Comparison of ENCODE assay signal across 24 cellular contexts in the genomic region with DNA sequence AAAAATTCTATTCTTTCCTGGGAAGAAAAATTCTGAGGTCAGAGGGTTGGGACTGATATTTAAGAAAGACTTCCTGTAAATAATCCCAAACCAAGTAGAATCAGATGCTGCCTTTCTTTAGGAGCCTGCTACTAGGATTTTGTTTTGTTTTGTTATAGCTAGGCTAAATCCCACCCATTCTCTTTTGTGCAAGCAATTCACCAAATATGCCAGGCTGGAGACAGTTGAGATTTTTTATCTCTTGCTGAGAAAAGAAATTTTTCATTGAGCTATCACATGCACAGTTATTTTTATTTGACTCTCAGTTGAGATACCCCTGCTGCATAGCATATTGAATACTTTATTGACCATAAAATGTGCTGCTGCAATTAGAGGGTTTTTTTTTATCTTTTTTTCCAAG.
"Had no signal": no experiment of that assay in that cellular context is flagged by ENCODE, and none has a peak within 500 bp of the region (broad histone marks: within the 10 kb centered on the region; RNA-seq: fewer than 3 reads in every experiment).

No MANE protein-coding gene starts in this region.

- H3K27ac Mint-ChIP-seq: immature natural killer cell; naive thymus-derived CD4-positive, alpha-beta T cell; natural killer cell treated with Interleukin-12 subunit alpha and Interleukin-12 subunit beta and Interleukin-15 and Interleukin-18, amount 100 ng/mL, for 72 hours; progenitor cell of endocrine pancreas; stimulated activated naive B cell treated with anti-CD40 and anti-IgM and Interleukin-4, amounts not matched to agents 10 μg/mL and 1 μg/mL and 100 μg/mL, for 72 hours; type B pancreatic cell had no signal

- H3K9me3 ChIP-seq: left lung, lower lobe of right lung, mucosa of descending colon, ovary, right atrium auricular region, tibial nerve, uterus had no signal

- H3K9me3 Mint-ChIP-seq: natural killer cell treated with Interleukin-12 subunit alpha and Interleukin-12 subunit beta and Interleukin-15 and Interleukin-18, amount 100 ng/mL, for 72 hours; stimulated activated naive B cell treated with anti-CD40 and anti-IgM and Interleukin-4, amounts not matched to agents 10 μg/mL and 1 μg/mL and 100 μg/mL, for 72 hours; type B pancreatic cell had no signal

- H3K27ac ChIP-seq: left lung, lower lobe of right lung, ovary, right atrium auricular region, skin epidermis, tibial nerve, uterus had no signal

- H3K36me3 ChIP-seq: left lung, lower lobe of right lung, ovary, right atrium auricular region, tibial nerve, uterus had no signal

- H3K4me3 Mint-ChIP-seq: immature natural killer cell; naive thymus-derived CD4-positive, alpha-beta T cell; natural killer cell treated with Interleukin-12 subunit alpha and Interleukin-12 subunit beta and Interleukin-15 and Interleukin-18, amount 100 ng/mL, for 72 hours; stimulated activated naive B cell treated with anti-CD40 and anti-IgM and Interleukin-4, amounts not matched to agents 10 μg/mL and 1 μg/mL and 100 μg/mL, for 72 hours; type B pancreatic cell had no signal

- DNase-seq: hypothalamus; immature natural killer cell; kidney; left colon; left lung; lower lobe of right lung; mucosa of descending colon; naive thymus-derived CD4-positive, alpha-beta T cell; ovary; stimulated activated CD4-positive, alpha-beta T cell treated with anti-CD3 and anti-CD28 coated beads, Interleukin-12 subunit alpha, Interleukin-12 subunit beta, amount 100 ng/mL, for 4 hours; stimulated activated CD4-positive, alpha-beta T cell treated with anti-CD3 and anti-CD28 coated beads, Interleukin-15, amount 100 ng/mL, for 24 hours; stimulated activated CD4-positive, alpha-beta T cell treated with anti-CD3 and anti-CD28 coated beads, Interleukin-2, amount 100 ng/mL, for 24 hours; stimulated activated CD4-positive, alpha-beta T cell treated with anti-CD3 and anti-CD28 coated beads, Interleukin-4, amount 100 ng/mL, for 1 hour; stimulated activated naive B cell treated with anti-CD40 and anti-IgM and Interleukin-4, amounts not matched to agents 10 μg/mL and 1 μg/mL and 100 μg/mL, for 72 hours; stimulated activated naive CD8-positive, alpha-beta T cell treated with anti-CD3 and anti-CD28 coated beads, Interleukin-15, Interleukin-2, amounts not matched to agents 100 U/mL and 50 U/mL, for 24 hours; substantia nigra; uterus had no signal

- ATAC-seq: left colon; left lung; lower lobe of right lung; mucosa of descending colon; naive thymus-derived CD4-positive, alpha-beta T cell; natural killer cell treated with Interleukin-12 subunit alpha and Interleukin-12 subunit beta and Interleukin-15 and Interleukin-18, amount 100 ng/mL, for 72 hours; sciatic nerve; stimulated activated naive B cell treated with anti-CD40 and anti-IgM and Interleukin-4, amounts not matched to agents 10 μg/mL and 1 μg/mL and 100 μg/mL, for 72 hours; stimulated activated naive CD8-positive, alpha-beta T cell treated with anti-CD3 and anti-CD28 coated beads, Interleukin-15, Interleukin-2, amounts not matched to agents 100 U/mL and 50 U/mL, for 24 hours had no signal

- H3K4me1 ChIP-seq: left lung, lower lobe of right lung, right atrium auricular region, tibial nerve, uterus had no signal

- H3K27me3 ChIP-seq: left lung, ovary, right atrium auricular region, tibial nerve, uterus had no signal

- H3K36me3 Mint-ChIP-seq: immature natural killer cell; naive thymus-derived CD4-positive, alpha-beta T cell; natural killer cell treated with Interleukin-12 subunit alpha and Interleukin-12 subunit beta and Interleukin-15 and Interleukin-18, amount 100 ng/mL, for 72 hours; stimulated activated naive B cell treated with anti-CD40 and anti-IgM and Interleukin-4, amounts not matched to agents 10 μg/mL and 1 μg/mL and 100 μg/mL, for 72 hours; type B pancreatic cell had no signal

- H3K4me3 ChIP-seq: left lung, lower lobe of right lung, mucosa of descending colon, ovary, right atrium auricular region, skin epidermis, tibial nerve, uterus had no signal

- H3K27me3 Mint-ChIP-seq: natural killer cell treated with Interleukin-12 subunit alpha and Interleukin-12 subunit beta and Interleukin-15 and Interleukin-18, amount 100 ng/mL, for 72 hours; progenitor cell of endocrine pancreas; stimulated activated naive B cell treated with anti-CD40 and anti-IgM and Interleukin-4, amounts not matched to agents 10 μg/mL and 1 μg/mL and 100 μg/mL, for 72 hours had no signal

- H3K4me1 Mint-ChIP-seq: immature natural killer cell; naive thymus-derived CD4-positive, alpha-beta T cell; stimulated activated naive B cell treated with anti-CD40 and anti-IgM and Interleukin-4, amounts not matched to agents 10 μg/mL and 1 μg/mL and 100 μg/mL, for 72 hours had no signal
